Comparison of ENCODE assay signal across 26 cellular contexts in genomic region chr11:62491571-62492329, GRCh38.
"Had no signal": no experiment of that assay in that cellular context is flagged by ENCODE, and none has a peak within 500 bp of the region (broad histone marks: within the 10 kb centered on the region; RNA-seq: fewer than 3 reads in every experiment).

No MANE protein-coding gene starts in this region.

- ATAC-seq: heart right ventricle; left cardiac atrium; left lung; naive thymus-derived CD8-positive, alpha-beta T cell; psoas muscle; right cardiac atrium; stimulated activated naive B cell treated with anti-CD40 and anti-IgM and Interleukin-4, amounts not matched to agents 10 μg/mL and 1 μg/mL and 100 μg/mL, for 72 hours had no signal

- DNase-seq: colonic mucosa; effector CD8-positive, alpha-beta T cell; esophagus squamous epithelium; foreskin melanocyte; glutamatergic neuron; heart right ventricle; hippocampal formation; left cardiac atrium; left lung; mesenchymal stem cell; midbrain; naive thymus-derived CD8-positive, alpha-beta T cell; nephron progenitor cell; occipital lobe; ovary; psoas muscle; right cardiac atrium; spleen; stimulated activated CD4-positive, alpha-beta T cell treated with anti-CD3 and anti-CD28 coated beads, Interleukin-15, amount 100 ng/mL, for 24 hours; stimulated activated CD4-positive, alpha-beta T cell treated with anti-CD3 and anti-CD28 coated beads, Interleukin-2, amount 100 ng/mL, for 48 hours; stimulated activated naive B cell treated with anti-CD40 and anti-IgM and Interleukin-4, amounts not matched to agents 10 μg/mL and 1 μg/mL and 100 μg/mL, for 72 hours had no signal

- H3K9me3 Mint-ChIP-seq: dendritic cell treated with granulocyte-macrophage colony-stimulating factor and Interleukin-4, amounts not matched to agents 40 ng/mL and 50 ng/mL, for 4 days; naive thymus-derived CD8-positive, alpha-beta T cell; nephron progenitor cell; stimulated activated naive B cell treated with anti-CD40 and anti-IgM and Interleukin-4, amounts not matched to agents 10 μg/mL and 1 μg/mL and 100 μg/mL, for 72 hours; stimulated activated naive CD8-positive, alpha-beta T cell treated with anti-CD3 and anti-CD28 coated beads, Interleukin-15, Interleukin-2, amounts not matched to agents 100 ng/mL and 50 ng/mL, for 24 hours had no signal

- H3K27me3 Mint-ChIP-seq: stimulated activated naive CD8-positive, alpha-beta T cell treated with anti-CD3 and anti-CD28 coated beads, Interleukin-15, Interleukin-2, amounts not matched to agents 100 ng/mL and 50 ng/mL, for 24 hours had no signal

- H3K36me3 Mint-ChIP-seq: naive thymus-derived CD8-positive, alpha-beta T cell had no signal

- H3K9me3 ChIP-seq: colonic mucosa, esophagus squamous epithelium, heart right ventricle, left lung, ovary, psoas muscle, spleen, thoracic aorta, tibial nerve, vagina had no signal

- H3K27ac Mint-ChIP-seq: dendritic cell treated with granulocyte-macrophage colony-stimulating factor and Interleukin-4, amounts not matched to agents 40 ng/mL and 50 ng/mL, for 4 days; nephron progenitor cell; stimulated activated naive B cell treated with anti-CD40 and anti-IgM and Interleukin-4, amounts not matched to agents 10 μg/mL and 1 μg/mL and 100 μg/mL, for 72 hours; stimulated activated naive CD8-positive, alpha-beta T cell treated with anti-CD3 and anti-CD28 coated beads, Interleukin-15, Interleukin-2, amounts not matched to agents 100 ng/mL and 50 ng/mL, for 24 hours had no signal

- H3K4me3 Mint-ChIP-seq: dendritic cell treated with granulocyte-macrophage colony-stimulating factor and Interleukin-4, amounts not matched to agents 40 ng/mL and 50 ng/mL, for 4 days; naive thymus-derived CD8-positive, alpha-beta T cell; nephron progenitor cell; stimulated activated naive B cell treated with anti-CD40 and anti-IgM and Interleukin-4, amounts not matched to agents 10 μg/mL and 1 μg/mL and 100 μg/mL, for 72 hours; stimulated activated naive CD8-positive, alpha-beta T cell treated with anti-CD3 and anti-CD28 coated beads, Interleukin-15, Interleukin-2, amounts not matched to agents 100 ng/mL and 50 ng/mL, for 24 hours had no signal
